Comparison of ENCODE assay signal across 21 cellular contexts in the genomic region with DNA sequence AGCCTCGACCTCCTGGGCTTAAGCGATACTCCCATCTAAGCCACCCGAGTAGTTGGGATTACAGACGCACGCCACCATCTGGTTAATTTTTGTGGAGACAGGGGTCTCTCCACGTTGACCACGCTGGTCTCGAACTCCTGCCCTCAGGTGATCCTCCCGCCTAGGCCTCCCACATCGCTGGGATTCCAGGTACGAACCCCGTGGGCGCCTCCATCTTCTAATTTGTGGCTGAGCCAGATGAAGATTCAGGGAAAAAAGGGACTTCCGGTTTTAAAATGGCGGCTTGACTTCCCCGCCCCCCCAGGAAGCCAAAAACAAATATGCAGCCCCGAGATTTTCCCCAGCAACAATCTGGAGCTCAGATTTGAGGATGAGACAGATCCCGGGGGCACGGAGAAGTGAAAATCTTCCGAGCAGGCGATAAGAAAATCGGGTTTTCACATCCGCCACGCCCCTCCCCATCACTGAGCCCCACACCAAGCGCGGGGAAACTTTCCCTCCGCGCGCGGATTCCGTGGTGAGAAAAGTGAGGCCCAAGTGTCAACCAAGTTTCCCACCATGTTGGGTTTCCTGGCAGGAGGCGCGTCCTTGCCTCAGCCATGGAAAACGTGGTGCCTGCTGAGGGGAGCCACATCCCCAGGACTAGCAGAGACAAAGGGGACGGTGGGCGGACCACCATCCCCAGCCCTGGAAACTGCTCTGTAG. TPM values are rescaled to one million over a fixed set of nuclear protein-coding genes. Genes with fewer than 3 reads are reported as not detected.
DNase-seq lines count a peak whose midpoint lies in the region; ATAC-seq and TF ChIP-seq lines count a peak whose summit lies in the region.
"Had no signal": no experiment of that assay in that cellular context is flagged by ENCODE, and none has a peak within 500 bp of the region (broad histone marks: within the 10 kb centered on the region; RNA-seq: fewer than 3 reads in every experiment).

No MANE protein-coding gene starts in this region.

- H3K27me3 Mint-ChIP-seq in activated naive CD8-positive, alpha-beta T cell treated with anti-CD3 and anti-CD28 coated beads, Interleukin-2, amount 10 ng/mL, durations not matched to agents 7 days and 5 days, result peaks cover 9% of the 10 kb centered on the region
- H3K27me3 Mint-ChIP-seq in activated naive CD8-positive, alpha-beta T cell treated with anti-CD3 and anti-CD28 coated beads for 36 hours, result no peaks in the 10 kb centered on the region
- H3K27me3 Mint-ChIP-seq in T-helper 17 cell, result peaks cover 13% of the 10 kb centered on the region

- peak overlapping the region; percentile 3 for H3K4me3 ChIP-seq in fibroblast of villous mesenchyme (ENCODE audit: low read depth, low read length)
- H3K4me3 ChIP-seq: A549 had no signal

- POLR2A ChIA-PET in activated naive CD8-positive, alpha-beta T cell treated with anti-CD3 and anti-CD28 coated beads, Interleukin-2, amount 10 ng/mL, durations not matched to agents 7 days and 5 days (lab: Charles Lee), result no interaction called here

- H3K36me3 Mint-ChIP-seq in activated naive CD8-positive, alpha-beta T cell treated with anti-CD3 and anti-CD28 coated beads, Interleukin-2, amount 10 ng/mL, durations not matched to agents 7 days and 5 days, result no peaks in the 10 kb centered on the region
- no peaks in the 10 kb centered on the region for H3K36me3 Mint-ChIP-seq in activated naive CD8-positive, alpha-beta T cell treated with anti-CD3 and anti-CD28 coated beads for 36 hours
- no peaks in the 10 kb centered on the region for H3K36me3 Mint-ChIP-seq in T-helper 17 cell (ENCODE audit: low read depth)

- no peak for ATAC-seq in activated naive CD8-positive, alpha-beta T cell treated with anti-CD3 and anti-CD28 coated beads, Interleukin-2, amount 10 ng/mL, durations not matched to agents 7 days and 5 days (ENCODE audit: low read depth)
- no peak for ATAC-seq in T-helper 17 cell
- no peak for ATAC-seq in HG02981 (IDR thresholded peaks at IDR 0.05; ENCODE audit: unreplicated experiment)
- ATAC-seq: A549, HCT116, PC-3 had no signal

- DNase-seq in activated naive CD8-positive, alpha-beta T cell treated with anti-CD3 and anti-CD28 coated beads, Interleukin-2, amount 10 ng/mL, durations not matched to agents 7 days and 5 days, result peak; percentile 8
- DNase-seq in activated naive CD8-positive, alpha-beta T cell treated with anti-CD3 and anti-CD28 coated beads for 36 hours, result no peak
- DNase-seq in T-helper 17 cell, result no peak
- no peak for DNase-seq in fibroblast of villous mesenchyme (ENCODE audit: low read depth)
- DNase-seq in HuH-7 (ENCODE audit: low spot score), result no peak
- no peak for DNase-seq in OCI-M1 (lab: John Stamatoyannopoulos, UW)
- DNase-seq: BE2C, Caco-2, DND-41, GOT3, IMR-90, NCI-H1105 treated with DMSO at 0.1 percent for 48 hours, NCI-H2081, NCI-H2171, NCI-H446, NCI-H526, PC-3, Right ventricle myocardium superior had no signal

- peak overlapping the region; percentile 16 for H3K27ac Mint-ChIP-seq in activated naive CD8-positive, alpha-beta T cell treated with anti-CD3 and anti-CD28 coated beads, Interleukin-2, amount 10 ng/mL, durations not matched to agents 7 days and 5 days
- no peak overlapping the region for H3K27ac Mint-ChIP-seq in activated naive CD8-positive, alpha-beta T cell treated with anti-CD3 and anti-CD28 coated beads for 36 hours
- no peak overlapping the region for H3K27ac Mint-ChIP-seq in T-helper 17 cell

- H3K4me3 Mint-ChIP-seq in activated naive CD8-positive, alpha-beta T cell treated with anti-CD3 and anti-CD28 coated beads, Interleukin-2, amount 10 ng/mL, durations not matched to agents 7 days and 5 days, result peak overlapping the region; percentile 16
- no peak overlapping the region for H3K4me3 Mint-ChIP-seq in activated naive CD8-positive, alpha-beta T cell treated with anti-CD3 and anti-CD28 coated beads for 36 hours
- peak overlapping the region; percentile 7 for H3K4me3 Mint-ChIP-seq in T-helper 17 cell

- H3K4me1 Mint-ChIP-seq in activated naive CD8-positive, alpha-beta T cell treated with anti-CD3 and anti-CD28 coated beads, Interleukin-2, amount 10 ng/mL, durations not matched to agents 7 days and 5 days, result peaks cover under 1% of the 10 kb centered on the region
- H3K4me1 Mint-ChIP-seq in activated naive CD8-positive, alpha-beta T cell treated with anti-CD3 and anti-CD28 coated beads for 36 hours, result no peaks in the 10 kb centered on the region
- H3K4me1 Mint-ChIP-seq in T-helper 17 cell, result no peaks in the 10 kb centered on the region

- H3K9me3 ChIP-seq in T-helper 17 cell (ENCODE audit: control insufficient read depth, low read length, poor library complexity, severe bottlenecking), result no peaks in the 10 kb centered on the region
- H3K9me3 ChIP-seq: A549, BE2C, Caco-2 had no signal

- H3K9me3 Mint-ChIP-seq in activated naive CD8-positive, alpha-beta T cell treated with anti-CD3 and anti-CD28 coated beads, Interleukin-2, amount 10 ng/mL, durations not matched to agents 7 days and 5 days, result no peaks in the 10 kb centered on the region
- H3K9me3 Mint-ChIP-seq in activated naive CD8-positive, alpha-beta T cell treated with anti-CD3 and anti-CD28 coated beads for 36 hours, result no peaks in the 10 kb centered on the region

- TF ChIP-seq CTCF in fibroblast of villous mesenchyme (IDR thresholded peaks at IDR 0.05; ENCODE audit: insufficient read depth, low read depth, low read length), result no peak

RNA-seq across cellular contexts. Expression of a gene that starts 15.4 kb away (rescaled TPM):
- 10 to 100 TPM in 1 of 2 experiments, 1 to 10 TPM in 1; 9.8 to 10.8 TPM for total RNA-seq in activated naive CD8-positive, alpha-beta T cell treated with anti-CD3 and anti-CD28 coated beads, Interleukin-2, amount 10 ng/mL, durations not matched to agents 7 days and 5 days
- total RNA-seq in activated naive CD8-positive, alpha-beta T cell treated with anti-CD3 and anti-CD28 coated beads for 36 hours, result 1 to 10 TPM; 5.7 to 7.1 TPM
- 1 to 10 TPM; 4.4 to 7.5 TPM for total RNA-seq in T-helper 17 cell
- total RNA-seq in fibroblast of villous mesenchyme, result 12.9 and 14.2 TPM in 2 replicates

RNA-seq across cellular contexts. Expression of a gene that starts 45.5 kb away (rescaled TPM):
- 10 to 100 TPM; 29.6 to 30.0 TPM for total RNA-seq in activated naive CD8-positive, alpha-beta T cell treated with anti-CD3 and anti-CD28 coated beads, Interleukin-2, amount 10 ng/mL, durations not matched to agents 7 days and 5 days
- 10 to 100 TPM; 18.0 to 18.7 TPM for total RNA-seq in activated naive CD8-positive, alpha-beta T cell treated with anti-CD3 and anti-CD28 coated beads for 36 hours
- 10 to 100 TPM; 30.2 to 32.1 TPM for total RNA-seq in T-helper 17 cell
- total RNA-seq in fibroblast of villous mesenchyme, result 9.3 and 11.2 TPM in 2 replicates
